Comparison of ENCODE assay signal across 1 cellular context in genomic region chr20:57768519-57768918, GRCh38.
TF ChIP-seq lines count a peak whose summit lies in the region.

No MANE protein-coding gene starts in this region.

TF ChIP-seq in A549, 52 proteins besides CTCF, POLR2A, EP300 and RAD21 (continued from another document):
- no peak for TF ChIP-seq JUN (IDR thresholded peaks at IDR 0.05)
- no peak for TF ChIP-seq RARB (CRISPR knock-in tag; IDR thresholded peaks at IDR 0.05)
- no peak for TF ChIP-seq BHLHE40 (IDR thresholded peaks at IDR 0.05; ENCODE audit: low read depth, low read length)
- TF ChIP-seq KDM5A (IDR thresholded peaks at IDR 0.05) = no peak
- TF ChIP-seq CHD4 (IDR thresholded peaks at IDR 0.05; ENCODE audit: borderline replicate concordance) = no peak
- no peak for TF ChIP-seq RFX5 (IDR thresholded peaks at IDR 0.05)
- no peak for TF ChIP-seq HDAC2 (IDR thresholded peaks at IDR 0.05)
- no peak for TF ChIP-seq MAX (IDR thresholded peaks at IDR 0.05)
